In the genomic region with DNA sequence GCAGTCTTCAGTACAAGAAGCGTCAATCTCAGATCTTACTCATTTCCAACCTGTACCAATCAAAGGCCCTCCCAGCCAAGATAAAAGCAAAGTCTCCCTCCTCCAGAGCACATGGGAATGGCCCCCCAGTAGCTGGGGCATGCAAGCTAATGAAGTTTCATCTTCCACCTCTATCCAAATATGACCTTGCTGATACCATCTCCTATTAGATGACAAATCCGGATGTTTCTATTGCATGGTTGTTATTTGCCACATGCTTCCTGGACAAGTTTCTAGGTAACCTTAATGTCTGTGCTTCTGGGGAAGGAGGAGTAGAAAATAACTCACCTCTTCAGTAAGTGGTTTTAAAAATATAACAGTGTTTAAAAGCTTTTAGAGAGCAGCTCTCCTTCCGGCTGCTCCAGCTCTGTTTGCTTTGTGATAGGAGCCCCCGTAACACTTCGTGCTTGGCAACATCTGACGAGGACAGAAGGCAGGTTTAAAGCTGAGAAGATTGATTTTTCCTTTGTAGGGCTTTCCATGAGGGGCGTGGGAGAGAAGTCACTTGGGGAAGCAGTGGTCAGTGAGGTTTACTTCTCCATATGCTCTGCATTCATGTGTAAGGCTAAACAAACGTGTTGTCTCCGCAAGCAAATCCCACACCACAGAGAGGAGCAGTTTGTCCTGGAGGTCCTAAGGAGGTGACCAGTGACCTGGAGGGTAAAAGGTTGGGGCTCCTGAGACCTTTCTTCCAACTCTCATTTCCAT, we compare ENCODE assay signal across 9 cellular contexts. TPM values are rescaled to one million over a fixed set of nuclear protein-coding genes. Genes with fewer than 3 reads are reported as not detected.
DNase-seq lines count a peak whose midpoint lies in the region; ATAC-seq and TF ChIP-seq lines count a peak whose summit lies in the region.
"Had no signal": no experiment of that assay in that cellular context is flagged by ENCODE, and none has a peak within 500 bp of the region (broad histone marks: within the 10 kb centered on the region; RNA-seq: fewer than 3 reads in every experiment).

No MANE protein-coding gene starts in this region.

- H3K4me2 ChIP-seq in mesenchymal stem cell (ENCODE audit: low read length, poor library complexity, severe bottlenecking) = no peak overlapping the region

- 53% methylated on average over 9 of the region's 9 CpGs for WGBS in mesenchymal stem cell
- WGBS in aorta, 2 donors = 32 to 39% methylated on average over 9 of the region's 9 CpGs

- peaks cover 13% of the 10 kb centered on the region for H3K4me1 ChIP-seq in mesenchymal stem cell (ENCODE audit: control insufficient read depth, insufficient read depth, low read depth, low read length)
- peaks cover 3 to 5% of the 10 kb centered on the region in 2 donors for H3K4me1 ChIP-seq in aorta (ENCODE audit: control insufficient read depth in 1 of 2, insufficient read depth in 2 of 2, low read length in 2 of 2)

- ATAC-seq in stimulated activated naive CD8-positive, alpha-beta T cell treated with anti-CD3 and anti-CD28 coated beads, Interleukin-15, amount 100 ng/mL, for 72 hours = no peak
- no peak for ATAC-seq in aorta (ENCODE audit: low FRiP score)

- peak overlapping the region in 1 of 2 experiments; percentile 63 for H3K23ac ChIP-seq in mesenchymal stem cell (ENCODE audit: low read length in 2 of 2)

- no peaks in the 10 kb centered on the region for H3K36me3 ChIP-seq in mesenchymal stem cell (ENCODE audit: control insufficient read depth in 1 of 2, insufficient read depth in 2 of 2, low read depth in 1 of 2, low read length in 2 of 2)
- H3K36me3 ChIP-seq in aorta (ENCODE audit: control insufficient read depth in 1 of 2, insufficient read depth in 2 of 2, low read length in 1 of 2) = no peaks in the 10 kb centered on the region

- no peak overlapping the region for H2BK5ac ChIP-seq in mesenchymal stem cell (ENCODE audit: low read depth, low read length, poor library complexity, severe bottlenecking)

- peak overlapping the region; percentile 18 for H3K4me3 Mint-ChIP-seq in stimulated activated naive CD8-positive, alpha-beta T cell treated with anti-CD3 and anti-CD28 coated beads, Interleukin-15, Interleukin-2, amounts not matched to agents 100 ng/mL and 50 ng/mL, for 24 hours
- H3K4me3 Mint-ChIP-seq in stimulated activated naive CD8-positive, alpha-beta T cell treated with anti-CD3 and anti-CD28 coated beads, Interleukin-15, amount 100 ng/mL, for 72 hours = peak overlapping the region in 1 of 2 donors; percentile 5
- H3K4me3 Mint-ChIP-seq in endothelial cell (ENCODE audit: unreplicated experiment) = no peak overlapping the region

- H3K36me3 Mint-ChIP-seq in stimulated activated naive CD8-positive, alpha-beta T cell treated with anti-CD3 and anti-CD28 coated beads, Interleukin-15, Interleukin-2, amounts not matched to agents 100 ng/mL and 50 ng/mL, for 24 hours (ENCODE audit: low read depth) = no peaks in the 10 kb centered on the region
- no peaks in the 10 kb centered on the region for H3K36me3 Mint-ChIP-seq in endothelial cell (ENCODE audit: low read depth, unreplicated experiment)

- peak overlapping the region; percentile 60 to 82 for H2BK12ac ChIP-seq in mesenchymal stem cell (ENCODE audit: low read length in 2 of 2)

- H3K4me1 Mint-ChIP-seq in stimulated activated naive CD8-positive, alpha-beta T cell treated with anti-CD3 and anti-CD28 coated beads, Interleukin-15, Interleukin-2, amounts not matched to agents 100 ng/mL and 50 ng/mL, for 24 hours (ENCODE audit: low read depth) = peaks cover 95% of the 10 kb centered on the region
- H3K4me1 Mint-ChIP-seq in stimulated activated naive CD8-positive, alpha-beta T cell treated with anti-CD3 and anti-CD28 coated beads, Interleukin-15, amount 100 ng/mL, for 72 hours = peaks cover 84% of the 10 kb centered on the region
- H3K4me1 Mint-ChIP-seq in endothelial cell (ENCODE audit: unreplicated experiment) = peaks cover 17% of the 10 kb centered on the region

- intact Hi-C loops in aorta (cut with DNase I) = loop anchor here (5.0 to 10.0 kb wide), 4 partner anchors 99 to 394 kb away; a partner anchor contains a TSS

- TF ChIP-seq CTCF in endothelial cell (IDR thresholded peaks at IDR 0.05; ENCODE audit: unreplicated experiment) = no peak

- H3K18ac ChIP-seq in mesenchymal stem cell (ENCODE audit: low read depth in 1 of 2, low read length in 2 of 2) = peak overlapping the region; percentile 60 to 75

- no peak overlapping the region for H2AK5ac ChIP-seq in mesenchymal stem cell (ENCODE audit: low read length, severe bottlenecking)

- peak overlapping the region; percentile 81 for H4K8ac ChIP-seq in mesenchymal stem cell (ENCODE audit: low read length)

- H3K79me1 ChIP-seq in mesenchymal stem cell (replicated peaks; ENCODE audit: low read length, poor library complexity, severe bottlenecking) = no peaks in the 10 kb centered on the region

- peak overlapping the region; percentile 57 for H2AFZ ChIP-seq in mesenchymal stem cell (ENCODE audit: low read depth, low read length)

- peak overlapping the region; percentile 58 to 71 for H3K4ac ChIP-seq in mesenchymal stem cell (ENCODE audit: low read depth in 1 of 2, low read length in 2 of 2)

- no peaks in the 10 kb centered on the region for H3K9me3 Mint-ChIP-seq in stimulated activated naive CD8-positive, alpha-beta T cell treated with anti-CD3 and anti-CD28 coated beads, Interleukin-15, Interleukin-2, amounts not matched to agents 100 ng/mL and 50 ng/mL, for 24 hours
- peaks cover 0 to 2% of the 10 kb centered on the region in 2 donors for H3K9me3 Mint-ChIP-seq in stimulated activated naive CD8-positive, alpha-beta T cell treated with anti-CD3 and anti-CD28 coated beads, Interleukin-15, amount 100 ng/mL, for 72 hours
- H3K9me3 Mint-ChIP-seq in endothelial cell (ENCODE audit: unreplicated experiment) = no peaks in the 10 kb centered on the region

- no peaks in the 10 kb centered on the region for H3K27me3 Mint-ChIP-seq in stimulated activated naive CD8-positive, alpha-beta T cell treated with anti-CD3 and anti-CD28 coated beads, Interleukin-15, Interleukin-2, amounts not matched to agents 100 ng/mL and 50 ng/mL, for 24 hours
- no peaks in the 10 kb centered on the region for H3K27me3 Mint-ChIP-seq in stimulated activated naive CD8-positive, alpha-beta T cell treated with anti-CD3 and anti-CD28 coated beads, Interleukin-15, amount 100 ng/mL, for 72 hours
- peaks cover 6% of the 10 kb centered on the region for H3K27me3 Mint-ChIP-seq in endothelial cell (ENCODE audit: unreplicated experiment)

- H3K9me3 ChIP-seq in mesenchymal stem cell (ENCODE audit: control insufficient read depth, low read length) = no peaks in the 10 kb centered on the region
- H3K9me3 ChIP-seq in aorta (ENCODE audit: control insufficient read depth, low read length) = no peaks in the 10 kb centered on the region

- H3K27ac Mint-ChIP-seq in stimulated activated naive CD8-positive, alpha-beta T cell treated with anti-CD3 and anti-CD28 coated beads, Interleukin-15, Interleukin-2, amounts not matched to agents 100 ng/mL and 50 ng/mL, for 24 hours = peak overlapping the region; percentile 70
- peak overlapping the region in 1 of 2 donors; percentile 69 for H3K27ac Mint-ChIP-seq in stimulated activated naive CD8-positive, alpha-beta T cell treated with anti-CD3 and anti-CD28 coated beads, Interleukin-15, amount 100 ng/mL, for 72 hours
- H3K27ac Mint-ChIP-seq in endothelial cell (ENCODE audit: unreplicated experiment) = no peak overlapping the region

- peak overlapping the region; percentile 12 for H2BK15ac ChIP-seq in mesenchymal stem cell (ENCODE audit: low read depth, poor library complexity, severe bottlenecking)

- H3K4me3 ChIP-seq in mesenchymal stem cell (ENCODE audit: insufficient read depth in 1 of 2, low read depth in 1 of 2, low read length in 2 of 2) (peak overlapping the region in 1 of 2 experiments; percentile 63), aorta (ENCODE audit: low read length in 2 of 2) (no peak overlapping the region)

- no peaks in the 10 kb centered on the region for H3K27me3 ChIP-seq in mesenchymal stem cell (ENCODE audit: control insufficient read depth in 1 of 2, insufficient read depth in 1 of 2, low read length in 2 of 2)
- no peaks in the 10 kb centered on the region for H3K27me3 ChIP-seq in aorta (ENCODE audit: control insufficient read depth in 1 of 2, insufficient read depth in 2 of 2, low read length in 1 of 2)

- DNase-seq in stimulated activated naive CD8-positive, alpha-beta T cell treated with anti-CD3 and anti-CD28 coated beads, Interleukin-15, amount 100 ng/mL, for 72 hours = no peak
- DNase-seq in mesenchymal stem cell (peak; percentile 71), aorta (no peak), endothelial cell (ENCODE audit: low spot score) (no peak), islet precursor cell (no peak), UCSD-AML1 (lab: John Stamatoyannopoulos, UW; ENCODE audit: unreplicated experiment) (no peak)
- DNase-seq: NK-92 treated with Interleukin-12 subunit alpha and Interleukin-12 subunit beta, amount 100 ng/mL, for 24 hours had no signal

- H3K9ac ChIP-seq in mesenchymal stem cell (ENCODE audit: low read length) = peak overlapping the region; percentile 78

- peak overlapping the region; percentile 53 for H3K27ac ChIP-seq in angular gyrus (ENCODE audit: low read depth, low read length)
- no peak overlapping the region for H3K27ac ChIP-seq in mesenchymal stem cell (ENCODE audit: low read length, poor library complexity, severe bottlenecking)
- H3K27ac ChIP-seq in aorta (ENCODE audit: low read depth in 1 of 2, low read length in 2 of 2) = peak overlapping the region; percentile 78 to 79

- no peak overlapping the region for H3K14ac ChIP-seq in mesenchymal stem cell (ENCODE audit: low read length in 2 of 2)

- peak overlapping the region; percentile 29 for H2BK120ac ChIP-seq in mesenchymal stem cell (ENCODE audit: low read depth, low read length)

- peak overlapping the region; percentile 71 for H4K91ac ChIP-seq in mesenchymal stem cell (ENCODE audit: low read length)

RNA-seq across cellular contexts. Expression of a gene that starts 40.3 kb away (rescaled TPM):
- 137 TPM for polyA plus RNA-seq in mesenchymal stem cell (2013, experiment 1 of 2)
- polyA plus RNA-seq in mesenchymal stem cell (2013, experiment 2 of 2) = 143 TPM
- 10 to 100 TPM; 38.5 to 44.7 TPM for total RNA-seq in aorta
- polyA plus RNA-seq in aorta = 100 to 1,000 TPM in 1 of 2 donors, 10 to 100 TPM in 1; 68.6 to 161 TPM
- total RNA-seq in endothelial cell (ENCODE audit: unreplicated experiment) = 27.5 TPM
